In genomic region chr13:97257800-97258799, GRCh38 we compare ENCODE assay signal across 8 cellular contexts. TPM values are rescaled to one million over a fixed set of nuclear protein-coding genes. Genes with fewer than 3 reads are reported as not detected.
DNase-seq lines count a peak whose midpoint lies in the region; ATAC-seq, FAIRE-seq and TF ChIP-seq lines count a peak whose summit lies in the region.

No MANE protein-coding gene starts in this region.

- H3K27me3 ChIP-seq in effector memory CD4-positive, alpha-beta T cell (replicated peaks; ENCODE audit: control insufficient read depth, insufficient read depth, low read length, poor library complexity, severe bottlenecking): no peaks in the 10 kb centered on the region

- DNase-seq in A549 (ENCODE audit: low read depth in 1 of 2, low spot score in 1 of 2) (peak; percentile 85 to 95), RKO (ENCODE audit: low spot score) (peak; percentile 81), NCI-H345 treated with DMSO at 0.1 percent for 48 hours (lab: John Stamatoyannopoulos, UW; ENCODE audit: unreplicated experiment) (no peak), DMS153 treated with DMSO at 0.1 percent for 48 hours (lab: John Stamatoyannopoulos, UW; ENCODE audit: unreplicated experiment) (no peak)
- peak; percentile 7 to 17 (median 8) for DNase-seq in effector memory CD4-positive, alpha-beta T cell

- POLR2A ChIA-PET in A549 (lab: Yijun Ruan, JAX): interaction anchor here (0.7 kb wide), 1 partner anchor 83 kb away, joined by 3 read pairs; no protein-coding TSS in a partner anchor

- TF ChIP-seq CTCF in A549 (IDR thresholded peaks at IDR 0.05): peak; percentile 31

- TF ChIP-seq POLR2A in A549 (IDR thresholded peaks at IDR 0.05; ENCODE audit: low read length): no peak

- peak; percentile 11 to 29; a peak in 1 of 5 replicates for TF ChIP-seq RAD21 in A549 (conservative IDR thresholded peaks at IDR 0.05 in 1 of 2, IDR thresholded peaks at IDR 0.05 in 1 of 2)

- 7% methylated on average over 13 of the region's 13 CpGs for WGBS in A549 (ENCODE audit: missing lambda C conversion rate)
- WGBS in mesodermal cell (ENCODE audit: insufficient coverage in 2 of 2), 2 experiments: 74 to 84% methylated on average over 7 to 9 of the region's 13 CpGs

- peak; percentile 81 to 85; a peak in 3 of 5 replicates for TF ChIP-seq EP300 in A549 (IDR thresholded peaks at IDR 0.05)

- ATAC-seq in A549 (peak; percentile 82 to 87), GM18508 (IDR thresholded peaks at IDR 0.05; ENCODE audit: insufficient read depth, unreplicated experiment) (peak; percentile 80), HG02870 (IDR thresholded peaks at IDR 0.05; ENCODE audit: unreplicated experiment) (peak; percentile 72)

- peak overlapping the region; percentile 16; the same call in 1 of the 3 replicates for H3K4me3 ChIP-seq in A549
- H3K4me3 ChIP-seq in effector memory CD4-positive, alpha-beta T cell (ENCODE audit: insufficient read depth, low read depth, low read length, poor library complexity, severe bottlenecking): no peak overlapping the region
- H3K4me3 ChIP-seq in mesodermal cell (ENCODE audit: extremely low read depth, insufficient read depth, low read length, poor library complexity, severe bottlenecking): no peak overlapping the region

- H3K9me3 ChIP-seq in A549 (no peaks in the 10 kb centered on the region), mesodermal cell (ENCODE audit: control insufficient read depth, low read length) (no peaks in the 10 kb centered on the region)
- H3K9me3 ChIP-seq in effector memory CD4-positive, alpha-beta T cell (ENCODE audit: control insufficient read depth, low read length): no peaks in the 10 kb centered on the region

- no peaks in the 10 kb centered on the region for H3K36me3 ChIP-seq in effector memory CD4-positive, alpha-beta T cell (ENCODE audit: control insufficient read depth, insufficient read depth, low read length)
- H3K36me3 ChIP-seq in mesodermal cell (ENCODE audit: control insufficient read depth, insufficient read depth, low read length): peaks cover 10% of the 10 kb centered on the region

- peak overlapping the region; percentile 91 for H3K4me2 ChIP-seq in A549

- H3K27ac ChIP-seq in A549 (peak overlapping the region; percentile 99 to 100), mesodermal cell (ENCODE audit: low read depth, low read length, severe bottlenecking) (peak overlapping the region; percentile 98)
- H3K27ac ChIP-seq in effector memory CD4-positive, alpha-beta T cell (ENCODE audit: insufficient read depth, low read length, poor library complexity, severe bottlenecking): peak overlapping the region; percentile 0

- CTCF ChIA-PET in A549 (lab: Yijun Ruan, JAX): interaction anchor here (1.1 to 3.6 kb wide), 3 partner anchors 32 to 149 kb away, joined by 3 to 17 read pairs (median 3); no protein-coding TSS in a partner anchor

- H3K4me1 ChIP-seq in A549 (peaks cover 85% of the 10 kb centered on the region), mesodermal cell (ENCODE audit: control insufficient read depth, insufficient read depth, low read length, poor library complexity, severe bottlenecking) (peaks cover 72% of the 10 kb centered on the region)
- H3K4me1 ChIP-seq in effector memory CD4-positive, alpha-beta T cell (ENCODE audit: control insufficient read depth, insufficient read depth, low read length, poor library complexity, severe bottlenecking): peaks cover 33% of the 10 kb centered on the region

- FAIRE-seq in A549 (lab: Jason Lieb, UNC): no peak

TF ChIP-seq in A549, 52 proteins besides CTCF, POLR2A, EP300 and RAD21:
- peak; percentile 75; the same call in 1 of the 2 replicates for TF ChIP-seq HES2 (IDR thresholded peaks at IDR 0.05)
- peak; percentile 84 for TF ChIP-seq MAFK (IDR thresholded peaks at IDR 0.05; ENCODE audit: partially characterized antibody)
- peak; percentile 78 to 90; a peak in 4 of 5 replicates for TF ChIP-seq JUN (IDR thresholded peaks at IDR 0.05)
- TF ChIP-seq GATA3 (IDR thresholded peaks at IDR 0.05; ENCODE audit: borderline replicate concordance): peak; percentile 88; the same call in 1 of the 2 replicates
- TF ChIP-seq SMC3 (IDR thresholded peaks at IDR 0.05): no peak
- TF ChIP-seq, protein P1, sequence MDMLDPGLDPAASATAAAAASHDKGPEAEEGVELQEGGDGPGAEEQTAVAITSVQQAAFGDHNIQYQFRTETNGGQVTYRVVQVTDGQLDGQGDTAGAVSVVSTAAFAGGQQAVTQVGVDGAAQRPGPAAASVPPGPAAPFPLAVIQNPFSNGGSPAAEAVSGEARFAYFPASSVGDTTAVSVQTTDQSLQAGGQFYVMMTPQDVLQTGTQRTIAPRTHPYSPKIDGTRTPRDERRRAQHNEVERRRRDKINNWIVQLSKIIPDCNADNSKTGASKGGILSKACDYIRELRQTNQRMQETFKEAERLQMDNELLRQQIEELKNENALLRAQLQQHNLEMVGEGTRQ (IDR thresholded peaks at IDR 0.05): peak; percentile 34; the same call in 1 of the 2 replicates
- no peak for TF ChIP-seq ZFP36 (IDR thresholded peaks at IDR 0.05; ENCODE audit: borderline replicate concordance, partially characterized antibody)
- no peak for TF ChIP-seq REST (IDR thresholded peaks at IDR 0.05)
- TF ChIP-seq, protein P2, sequence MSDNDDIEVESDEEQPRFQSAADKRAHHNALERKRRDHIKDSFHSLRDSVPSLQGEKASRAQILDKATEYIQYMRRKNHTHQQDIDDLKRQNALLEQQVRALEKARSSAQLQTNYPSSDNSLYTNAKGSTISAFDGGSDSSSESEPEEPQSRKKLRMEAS (IDR thresholded peaks at IDR 0.05): peak; percentile 75
- TF ChIP-seq FOSL2 (IDR thresholded peaks at IDR 0.05): peak; percentile 84
- peak; percentile 93 for TF ChIP-seq FOSL2 (CRISPR knock-in tag; IDR thresholded peaks at IDR 0.05)
- peak; percentile 77; the same call in 1 of the 2 replicates for TF ChIP-seq ZSCAN20 (CRISPR knock-in tag; IDR thresholded peaks at IDR 0.05)
- peak; percentile 97 for TF ChIP-seq RFX5 (IDR thresholded peaks at IDR 0.05)
- no peak for TF ChIP-seq TP53 (CRISPR knock-in tag; IDR thresholded peaks at IDR 0.05)
- no peak for TF ChIP-seq CHD4 (IDR thresholded peaks at IDR 0.05; ENCODE audit: borderline replicate concordance)
- no peak for TF ChIP-seq NFE2L2 (conservative IDR thresholded peaks at IDR 0.05; ENCODE audit: low read length)
- peak; percentile 95 for TF ChIP-seq JUNB (IDR thresholded peaks at IDR 0.05)
- peak; percentile 80 for TF ChIP-seq ESRRA (IDR thresholded peaks at IDR 0.05; ENCODE audit: borderline replicate concordance, low read length)
- TF ChIP-seq, protein P3, sequence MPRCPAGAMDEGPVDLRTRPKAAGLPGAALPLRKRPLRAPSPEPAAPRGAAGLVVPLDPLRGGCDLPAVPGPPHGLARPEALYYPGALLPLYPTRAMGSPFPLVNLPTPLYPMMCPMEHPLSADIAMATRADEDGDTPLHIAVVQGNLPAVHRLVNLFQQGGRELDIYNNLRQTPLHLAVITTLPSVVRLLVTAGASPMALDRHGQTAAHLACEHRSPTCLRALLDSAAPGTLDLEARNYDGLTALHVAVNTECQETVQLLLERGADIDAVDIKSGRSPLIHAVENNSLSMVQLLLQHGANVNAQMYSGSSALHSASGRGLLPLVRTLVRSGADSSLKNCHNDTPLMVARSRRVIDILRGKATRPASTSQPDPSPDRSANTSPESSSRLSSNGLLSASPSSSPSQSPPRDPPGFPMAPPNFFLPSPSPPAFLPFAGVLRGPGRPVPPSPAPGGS (IDR thresholded peaks at IDR 0.05): peak; percentile 57; the same call in 1 of the 3 replicates
- peak; percentile 88 to 94 for TF ChIP-seq CEBPB (IDR thresholded peaks at IDR 0.05)

RNA-seq across cellular contexts. Expression of gene MBNL2, which starts 36.0 kb away (rescaled TPM):
- polyA plus RNA-seq in A549 (2011; rRNA removed) (20.6 and 25.9 TPM in 2 replicates), A549 (2017; fragmentation: RNase III; extraction: RNeasy Plus Mini Kit Qiagen cat#74134 plus additional on column Dnase treatment) (15.4 to 21.3 TPM (median 18.7 TPM) in 3 replicates)
- polyA plus RNA-seq in A549 (2012; cell fraction: cytosol; rRNA removed): 4.6 and 6.1 TPM in 2 replicates
- 6.1 and 8.6 TPM in 2 replicates for polyA plus RNA-seq in A549 (2012; cell fraction: nucleus; rRNA removed)
- polyA minus RNA-seq in A549 (2011; rRNA and poly(A)+ RNA removed): 37.8 and 44.0 TPM in 2 replicates
- 70.4 TPM for polyA plus RNA-seq in mesodermal cell (2013, experiment 1 of 2)
- 64.7 TPM for polyA plus RNA-seq in mesodermal cell (2013, experiment 2 of 2)

Comparison
In these comparisons a context has a peak if more than half of its experiments do, and no peak if none do; other contexts are left out.
1. DNase-seq: peak in A549 (2 of 2), RKO (single experiment) and effector memory CD4-positive, alpha-beta T cell (3 of 3); none in NCI-H345 treated with DMSO at 0.1 percent for 48 hours (single experiment) and DMS153 treated with DMSO at 0.1 percent for 48 hours (single experiment).
2. H3K27ac ChIP-seq: peak in every context shown above with its lines; median percentile 100 in A549; 98 in mesodermal cell; 0 in effector memory CD4-positive, alpha-beta T cell.
3. Peak in every context shown above with its lines, with median percentiles within 50 percentile points of each other: ATAC-seq.